Comparison of ENCODE assay signal across 19 cellular contexts in genomic region chr9:100919526-100919925, GRCh38.
"Had no signal": no experiment of that assay in that cellular context is flagged by ENCODE, and none has a peak within 500 bp of the region (broad histone marks: within the 10 kb centered on the region; RNA-seq: fewer than 3 reads in every experiment).

No MANE protein-coding gene starts in this region.

- ATAC-seq: gastrocnemius medialis; heart right ventricle; left cardiac atrium; left lung; left ventricle myocardium superior; lower lobe of right lung; mucosa of descending colon; naive thymus-derived CD8-positive, alpha-beta T cell had no signal

- DNase-seq: dermis blood vessel endothelial cell; dorsolateral prefrontal cortex; effector CD4-positive, alpha-beta T cell; effector memory CD4-positive, alpha-beta T cell; foreskin fibroblast; foreskin melanocyte; gastrocnemius medialis; glutamatergic neuron; heart right ventricle; left cardiac atrium; left lung; left ventricle myocardium superior; lower lobe of right lung; mesenchymal stem cell; mucosa of descending colon; naive B cell; naive thymus-derived CD8-positive, alpha-beta T cell had no signal

- H3K27ac ChIP-seq: coronary artery, dorsolateral prefrontal cortex, esophagus muscularis mucosa, gastrocnemius medialis, heart right ventricle, left lung, lower lobe of right lung had no signal
